ENCODE assay signal across 11 cellular contexts in the genomic region with DNA sequence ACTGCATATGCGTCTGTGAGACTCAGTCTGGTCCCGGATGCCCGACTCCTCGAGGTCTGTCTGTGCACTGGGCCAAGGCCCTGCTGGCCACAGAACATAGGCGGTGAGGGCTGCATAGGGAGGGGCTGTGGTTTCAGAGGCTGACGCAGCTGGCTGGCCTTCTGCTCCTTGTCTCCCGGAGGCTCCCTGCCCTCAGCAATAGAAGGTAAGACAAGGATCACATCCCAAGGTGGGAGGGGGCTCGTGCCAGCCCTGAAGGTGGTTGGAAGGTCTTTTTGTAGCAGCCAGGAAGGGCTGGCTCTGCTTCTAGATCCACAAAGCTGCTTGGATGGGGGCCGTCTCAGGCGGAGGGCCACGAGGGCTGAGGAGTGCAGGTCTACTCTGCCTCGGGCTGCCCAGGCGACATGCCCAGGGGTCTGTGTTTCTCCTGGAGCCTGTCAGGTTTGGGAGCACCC.
DNase-seq lines count a peak whose midpoint lies in the region; ATAC-seq and TF ChIP-seq lines count a peak whose summit lies in the region.
"Had no signal": no experiment of that assay in that cellular context is flagged by ENCODE, and none has a peak within 500 bp of the region (broad histone marks: within the 10 kb centered on the region; RNA-seq: fewer than 3 reads in every experiment).

No MANE protein-coding gene starts in this region.

- H3K9me3 ChIP-seq in body of pancreas (no peaks in the 10 kb centered on the region), lower lobe of right lung (peaks cover 3% of the 10 kb centered on the region), gastrocnemius medialis (peaks cover 0 to 3% (median 0%) of the 10 kb centered on the region in 3 donors)

- ATAC-seq in body of pancreas (no peak), lower lobe of right lung (peak; percentile 19 to 72), gastrocnemius medialis (no peak)

- 32 to 39% methylated on average over 5 to 13 of the region's 13 CpGs for WGBS in body of pancreas, 2 donors

- DNase-seq in ACHN (peak; percentile 86), LHCN-M2 (ENCODE audit: low read depth) (peak; percentile 8), body of pancreas (peak in 3 of 4 donors; percentile 11 to 20 (median 12)), lower lobe of right lung (no peak), RKO (ENCODE audit: low spot score) (no peak), hippocampal formation (lab: John Stamatoyannopoulos, UW) (no peak), gastrocnemius medialis (no peak), Kasumi-1 (lab: John Stamatoyannopoulos, UW) (no peak)
- DNase-seq: COR-L47; NCI-H526 treated with DMSO at 0.1 percent for 48 hours; stimulated activated CD4-positive, alpha-beta T cell treated with anti-CD3 and anti-CD28 coated beads, Interleukin-4, amount 100 ng/mL, for 4 hours had no signal

- H3K4me1 ChIP-seq in body of pancreas (no peaks in the 10 kb centered on the region), lower lobe of right lung (no peaks in the 10 kb centered on the region), gastrocnemius medialis (no peaks in the 10 kb centered on the region)

- H3K4me3 ChIP-seq in body of pancreas (no peak overlapping the region), lower lobe of right lung (no peak overlapping the region), gastrocnemius medialis (no peak overlapping the region)

- intact Hi-C loops in body of pancreas (cut with DNase I) = no loop called here
- intact Hi-C loops in lower lobe of right lung (cut with DNase I) = no loop called here
- intact Hi-C loops in gastrocnemius medialis (cut with DNase I; ENCODE audit: low total_unique reads) = no loop called here

- TF ChIP-seq POLR2A in body of pancreas (IDR thresholded peaks at IDR 0.05) = no peak
- TF ChIP-seq POLR2A in gastrocnemius medialis (IDR thresholded peaks at IDR 0.05) = no peak

- in situ Hi-C loops in ACHN (cut with HindIII; ENCODE audit: low pct_ligation_motif_present, low pct_unique_long_range_greater_than_20kb, low sequenced_read_pairs) (no loop called here), gastrocnemius medialis (cut with MboI; ENCODE audit: low sequenced_read_pairs in 4 of 4) (no loop called here)

- H3K36me3 ChIP-seq in body of pancreas (replicated peaks in 1 of 2; ENCODE audit: insufficient read depth in 1 of 2, low read depth in 2 of 2) = no peaks in the 10 kb centered on the region
- no peaks in the 10 kb centered on the region for H3K36me3 ChIP-seq in lower lobe of right lung
- H3K36me3 ChIP-seq in gastrocnemius medialis = no peaks in the 10 kb centered on the region

- H3K27ac ChIP-seq in body of pancreas (no peak overlapping the region), lower lobe of right lung (no peak overlapping the region), gastrocnemius medialis (no peak overlapping the region)

- H3K27me3 ChIP-seq in body of pancreas (no peaks in the 10 kb centered on the region), lower lobe of right lung (ENCODE audit: low read depth) (no peaks in the 10 kb centered on the region), gastrocnemius medialis (no peaks in the 10 kb centered on the region)

- TF ChIP-seq CTCF in body of pancreas (IDR thresholded peaks at IDR 0.05) (no peak), lower lobe of right lung (IDR thresholded peaks at IDR 0.05) (no peak), gastrocnemius medialis (IDR thresholded peaks at IDR 0.05 in 4 of 5, conservative IDR thresholded peaks at IDR 0.05 in 1 of 5) (no peak)

Comparison
In these comparisons a context has a peak if more than half of its experiments do, and no peak if none do; other contexts are left out.
1. DNase-seq: peak in ACHN (single experiment), LHCN-M2 (single experiment) and body of pancreas (3 of 4); none in lower lobe of right lung (single experiment), RKO (single experiment), hippocampal formation (0 of 2), gastrocnemius medialis (0 of 2) and Kasumi-1 (0 of 2).
2. ATAC-seq: peak in lower lobe of right lung (2 of 2); none in body of pancreas (single experiment) and gastrocnemius medialis (0 of 2).